In genomic region chr6:154370545-154370944, GRCh38 we compare ENCODE assay signal across 9 cellular contexts. TPM values are rescaled to one million over a fixed set of nuclear protein-coding genes. Genes with fewer than 3 reads are reported as not detected.
DNase-seq lines count a peak whose midpoint lies in the region; ATAC-seq, FAIRE-seq and TF ChIP-seq lines count a peak whose summit lies in the region.
"Had no signal": no experiment of that assay in that cellular context is flagged by ENCODE, and none has a peak within 500 bp of the region (broad histone marks: within the 10 kb centered on the region; RNA-seq: fewer than 3 reads in every experiment).

No MANE protein-coding gene starts in this region.

- H3K9me3 Mint-ChIP-seq in astrocyte (ENCODE audit: unreplicated experiment) = no peaks in the 10 kb centered on the region

- intact Hi-C loops in left colon (cut with DNase I, micrococcal nuclease) = no loop called here

- H3K4me1 Mint-ChIP-seq in astrocyte (ENCODE audit: low read depth, unreplicated experiment) = no peaks in the 10 kb centered on the region

- H3K9me2 ChIP-seq in MM.1S (replicated peaks; ENCODE audit: insufficient read depth, low read length) = no peaks in the 10 kb centered on the region

- H3K27me3 ChIP-seq in astrocyte (ENCODE audit: insufficient read depth, low read length) = no peaks in the 10 kb centered on the region
- no peaks in the 10 kb centered on the region for H3K27me3 ChIP-seq in MM.1S (replicated peaks; ENCODE audit: insufficient read depth, low read length)

- H3K36me3 Mint-ChIP-seq in astrocyte (ENCODE audit: low read depth, unreplicated experiment) = no peaks in the 10 kb centered on the region

- no peaks in the 10 kb centered on the region for H3K36me3 ChIP-seq in astrocyte (ENCODE audit: insufficient read depth, low read length)
- H3K36me3 ChIP-seq in MM.1S (replicated peaks; ENCODE audit: insufficient read depth, low read length) = no peaks in the 10 kb centered on the region

- TF ChIP-seq CTCF in astrocyte (IDR thresholded peaks at IDR 0.05; ENCODE audit: insufficient read depth, low read depth, low read length) (peak; percentile 44), MM.1S (IDR thresholded peaks at IDR 0.05; ENCODE audit: low read length) (no peak)

- peak; percentile 20 for DNase-seq in NCI-H146 (lab: John Stamatoyannopoulos, UW)
- DNase-seq in NCI-H146 treated with DMSO at 0.1 percent for 48 hours (lab: John Stamatoyannopoulos, UW; ENCODE audit: unreplicated experiment) = no peak
- DNase-seq in HTR-8/SVneo (ENCODE audit: insufficient read length, low spot score) = peak; percentile 27
- peak; percentile 34 for DNase-seq in astrocyte (ENCODE audit: low read depth)
- peak in 1 of 2 donors; percentile 13 for DNase-seq in left colon
- DNase-seq in MM.1S = no peak
- no peak for DNase-seq in COR-L47 (lab: John Stamatoyannopoulos, UW)

- H3K4me1 ChIP-seq in astrocyte (ENCODE audit: insufficient read depth, low read length) (no peaks in the 10 kb centered on the region), MM.1S (ENCODE audit: low read length) (no peaks in the 10 kb centered on the region)

- H3F3A ChIP-seq in MM.1S (ENCODE audit: insufficient read depth, low read length) = no peaks in the 10 kb centered on the region

- H3K9me3 ChIP-seq in astrocyte (ENCODE audit: insufficient read depth, low read depth, low read length) (no peaks in the 10 kb centered on the region), MM.1S (replicated peaks; ENCODE audit: insufficient read depth, low read length) (no peaks in the 10 kb centered on the region)
- H3K9me3 ChIP-seq: Caco-2 had no signal

- H2AFZ ChIP-seq in astrocyte (ENCODE audit: low read depth, low read length) = peak overlapping the region; percentile 30
- H2AFZ ChIP-seq in MM.1S (ENCODE audit: low read length) = no peak overlapping the region

- H3K27ac Mint-ChIP-seq in astrocyte (ENCODE audit: unreplicated experiment) = no peak overlapping the region

- peak; percentile 82 for ATAC-seq in GM21367 (IDR thresholded peaks at IDR 0.05; ENCODE audit: unreplicated experiment)
- ATAC-seq in left colon = peak; percentile 65

- H3K9ac ChIP-seq in astrocyte (ENCODE audit: low read length) (no peak overlapping the region), MM.1S (ENCODE audit: low read length) (no peak overlapping the region)

- H3K27ac ChIP-seq in astrocyte (ENCODE audit: low read depth, low read length) = no peak overlapping the region
- no peak overlapping the region for H3K27ac ChIP-seq in MM.1S (ENCODE audit: low read length)

- H4K20me1 ChIP-seq in astrocyte (ENCODE audit: insufficient read depth, low read length) (no peaks in the 10 kb centered on the region), MM.1S (ENCODE audit: insufficient read depth, low read length) (no peaks in the 10 kb centered on the region)

- FAIRE-seq in HTR-8/SVneo (lab: Jason Lieb, UNC) (no peak), astrocyte (lab: Jason Lieb, UNC) (no peak)

- H3K79me2 ChIP-seq in astrocyte (ENCODE audit: insufficient read depth, low read length) = no peaks in the 10 kb centered on the region
- no peaks in the 10 kb centered on the region for H3K79me2 ChIP-seq in MM.1S (ENCODE audit: low read length)

- no peaks in the 10 kb centered on the region for H3K27me3 Mint-ChIP-seq in astrocyte (ENCODE audit: low read depth, unreplicated experiment)

- H3K4me2 ChIP-seq in astrocyte (ENCODE audit: low read length) (peak overlapping the region; percentile 16), MM.1S (ENCODE audit: low read depth, low read length) (no peak overlapping the region)

- no peak overlapping the region for H3K4me3 Mint-ChIP-seq in astrocyte (ENCODE audit: unreplicated experiment)

- H3K4me3 ChIP-seq in astrocyte (ENCODE audit: insufficient read depth, low read depth, low read length) = no peak overlapping the region
- no peak overlapping the region for H3K4me3 ChIP-seq in MM.1S (ENCODE audit: low read length)

RNA-seq across cellular contexts. Expression of gene IPCEF1, which starts 13.9 kb away (rescaled TPM):
- total RNA-seq in astrocyte (0.16 and 0.24 TPM in 2 replicates), left colon (1 to 10 TPM; 1.2 to 1.8 TPM)

Comparison
In these comparisons a context has a peak if more than half of its experiments do, and no peak if none do; other contexts are left out.
1. DNase-seq: peak in NCI-H146 (single experiment), HTR-8/SVneo (single experiment) and astrocyte (single experiment); none in NCI-H146 treated with DMSO at 0.1 percent for 48 hours (single experiment), MM.1S (single experiment) and COR-L47 (single experiment).